In the genomic region with DNA sequence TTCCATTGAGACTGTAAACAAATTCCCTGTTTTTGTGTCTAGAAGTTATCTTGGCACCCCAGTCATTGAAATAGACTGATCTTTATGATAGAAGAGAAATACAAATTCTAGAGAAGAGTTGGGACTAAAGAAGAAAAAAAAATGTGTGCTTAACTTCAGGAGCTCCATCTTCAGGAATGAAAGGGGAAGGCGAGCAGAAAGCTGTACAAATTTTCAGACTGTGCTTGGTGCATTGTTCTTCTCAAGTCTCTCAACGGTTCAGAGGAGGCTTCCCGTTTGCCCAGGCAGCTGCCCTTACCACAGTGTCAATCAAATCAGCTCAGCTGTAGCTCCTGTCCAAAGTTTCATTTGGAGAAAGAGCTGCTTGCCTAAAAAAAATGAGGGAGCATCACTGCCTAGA, we compare ENCODE assay signal across 9 cellular contexts. TPM values are rescaled to one million over a fixed set of nuclear protein-coding genes. Genes with fewer than 3 reads are reported as not detected.
DNase-seq lines count a peak whose midpoint lies in the region; ATAC-seq, FAIRE-seq and TF ChIP-seq lines count a peak whose summit lies in the region.
"Had no signal": no experiment of that assay in that cellular context is flagged by ENCODE, and none has a peak within 500 bp of the region (broad histone marks: within the 10 kb centered on the region; RNA-seq: fewer than 3 reads in every experiment).

No MANE protein-coding gene starts in this region.

- ATAC-seq in HG03108 (IDR thresholded peaks at IDR 0.05; ENCODE audit: unreplicated experiment): no peak
- no peak for ATAC-seq in stimulated activated naive CD8-positive, alpha-beta T cell treated with anti-CD3 and anti-CD28 coated beads, Interleukin-15, amount 100 ng/mL, for 72 hours

- H3K27ac Mint-ChIP-seq in astrocyte (ENCODE audit: unreplicated experiment): no peak overlapping the region
- peak overlapping the region in 1 of 2 donors; percentile 57 for H3K27ac Mint-ChIP-seq in stimulated activated naive CD8-positive, alpha-beta T cell treated with anti-CD3 and anti-CD28 coated beads, Interleukin-15, amount 100 ng/mL, for 72 hours
- H3K27ac Mint-ChIP-seq: activated B cell treated with CpG ODN at 0.5 μM for 24 hours had no signal

- H3K27me3 ChIP-seq in astrocyte (ENCODE audit: insufficient read depth, low read length): no peaks in the 10 kb centered on the region

- H3K36me3 Mint-ChIP-seq in astrocyte (ENCODE audit: low read depth, unreplicated experiment): no peaks in the 10 kb centered on the region

- H3K27ac ChIP-seq in astrocyte (ENCODE audit: low read depth, low read length): no peak overlapping the region

- FAIRE-seq in astrocyte (lab: Jason Lieb, UNC): no peak

- DNase-seq in GM03348 (ENCODE audit: low spot score): peak; percentile 13
- DNase-seq in LHCN-M2 (ENCODE audit: low read depth): peak; percentile 65
- DNase-seq in astrocyte (ENCODE audit: low read depth): peak; percentile 9
- DNase-seq in myocyte (ENCODE audit: low read depth): peak; percentile 74
- no peak for DNase-seq in stimulated activated naive CD4-positive, alpha-beta T cell (lab: John Stamatoyannopoulos, UW)
- DNase-seq in NCI-H146 treated with DMSO at 0.1 percent for 48 hours (lab: John Stamatoyannopoulos, UW; ENCODE audit: unreplicated experiment): no peak
- DNase-seq in stimulated activated naive CD8-positive, alpha-beta T cell treated with anti-CD3 and anti-CD28 coated beads, Interleukin-15, amount 100 ng/mL, for 72 hours: no peak
- DNase-seq: activated B cell treated with CpG ODN at 0.5 μM for 24 hours had no signal

- H3K4me3 ChIP-seq in astrocyte (ENCODE audit: insufficient read depth, low read depth, low read length): no peak overlapping the region

- H3K4me2 ChIP-seq in astrocyte (ENCODE audit: low read length): no peak overlapping the region

- no peaks in the 10 kb centered on the region for H3K4me1 ChIP-seq in astrocyte (ENCODE audit: insufficient read depth, low read length)

- no peaks in the 10 kb centered on the region for H3K27me3 Mint-ChIP-seq in astrocyte (ENCODE audit: low read depth, unreplicated experiment)
- H3K27me3 Mint-ChIP-seq in stimulated activated naive CD8-positive, alpha-beta T cell treated with anti-CD3 and anti-CD28 coated beads, Interleukin-15, amount 100 ng/mL, for 72 hours: peaks cover 11% of the 10 kb centered on the region
- H3K27me3 Mint-ChIP-seq: activated B cell treated with CpG ODN at 0.5 μM for 24 hours had no signal

- peaks cover 1% of the 10 kb centered on the region for H3K4me1 Mint-ChIP-seq in astrocyte (ENCODE audit: low read depth, unreplicated experiment)
- H3K4me1 Mint-ChIP-seq in stimulated activated naive CD8-positive, alpha-beta T cell treated with anti-CD3 and anti-CD28 coated beads, Interleukin-15, amount 100 ng/mL, for 72 hours: peaks cover 3% of the 10 kb centered on the region

- no peak overlapping the region for H3K4me3 Mint-ChIP-seq in astrocyte (ENCODE audit: unreplicated experiment)
- H3K4me3 Mint-ChIP-seq in stimulated activated naive CD8-positive, alpha-beta T cell treated with anti-CD3 and anti-CD28 coated beads, Interleukin-15, amount 100 ng/mL, for 72 hours: no peak overlapping the region
- H3K4me3 Mint-ChIP-seq: activated B cell treated with CpG ODN at 0.5 μM for 24 hours had no signal

- no peak overlapping the region for H3K9ac ChIP-seq in astrocyte (ENCODE audit: low read length)

- peak; percentile 16 for TF ChIP-seq CTCF in astrocyte (IDR thresholded peaks at IDR 0.05; ENCODE audit: insufficient read depth, low read depth, low read length)

- no peaks in the 10 kb centered on the region for H3K9me3 Mint-ChIP-seq in astrocyte (ENCODE audit: unreplicated experiment)
- no peaks in the 10 kb centered on the region for H3K9me3 Mint-ChIP-seq in stimulated activated naive CD8-positive, alpha-beta T cell treated with anti-CD3 and anti-CD28 coated beads, Interleukin-15, amount 100 ng/mL, for 72 hours

- no peaks in the 10 kb centered on the region for H4K20me1 ChIP-seq in astrocyte (ENCODE audit: insufficient read depth, low read length)

- H2AFZ ChIP-seq in astrocyte (ENCODE audit: low read depth, low read length): no peak overlapping the region

- no peaks in the 10 kb centered on the region for H3K36me3 ChIP-seq in astrocyte (ENCODE audit: insufficient read depth, low read length)

- H3K9me3 ChIP-seq in astrocyte (ENCODE audit: insufficient read depth, low read depth, low read length): no peaks in the 10 kb centered on the region

- H3K79me2 ChIP-seq in astrocyte (ENCODE audit: insufficient read depth, low read length): no peaks in the 10 kb centered on the region

RNA-seq across cellular contexts. Expression of gene OXSM, which starts 41.7 kb away (rescaled TPM):
- 11.2 and 11.7 TPM in 2 replicates for total RNA-seq in LHCN-M2 (2014; rRNA removed)
- polyA plus RNA-seq in LHCN-M2 (2012): 8.2 TPM
- total RNA-seq in astrocyte: 6.1 and 7.1 TPM in 2 replicates
- total RNA-seq in myocyte: 13.0 and 13.6 TPM in 2 replicates
- 11.4 TPM for polyA plus RNA-seq in myocyte (2012)

RNA-seq across cellular contexts. Expression of gene NGLY1, which starts 48.3 kb away (rescaled TPM):
- total RNA-seq in LHCN-M2 (2014; rRNA removed) (23.7 and 28.3 TPM in 2 replicates), astrocyte (23.9 and 28.0 TPM in 2 replicates), myocyte (24.1 and 26.6 TPM in 2 replicates)
- 12.1 TPM for polyA plus RNA-seq in LHCN-M2 (2012)
- 12.6 TPM for polyA plus RNA-seq in myocyte (2012)

Comparison
In these comparisons a context has a peak if more than half of its experiments do, and no peak if none do; other contexts are left out.
1. DNase-seq: peak in GM03348 (single experiment), LHCN-M2 (single experiment), astrocyte (single experiment) and myocyte (single experiment); none in stimulated activated naive CD4-positive, alpha-beta T cell (0 of 6), NCI-H146 treated with DMSO at 0.1 percent for 48 hours (single experiment) and stimulated activated naive CD8-positive, alpha-beta T cell treated with anti-CD3 and anti-CD28 coated beads, Interleukin-15, amount 100 ng/mL, for 72 hours (0 of 2).